Comparison of ENCODE assay signal across 21 cellular contexts in the genomic region with DNA sequence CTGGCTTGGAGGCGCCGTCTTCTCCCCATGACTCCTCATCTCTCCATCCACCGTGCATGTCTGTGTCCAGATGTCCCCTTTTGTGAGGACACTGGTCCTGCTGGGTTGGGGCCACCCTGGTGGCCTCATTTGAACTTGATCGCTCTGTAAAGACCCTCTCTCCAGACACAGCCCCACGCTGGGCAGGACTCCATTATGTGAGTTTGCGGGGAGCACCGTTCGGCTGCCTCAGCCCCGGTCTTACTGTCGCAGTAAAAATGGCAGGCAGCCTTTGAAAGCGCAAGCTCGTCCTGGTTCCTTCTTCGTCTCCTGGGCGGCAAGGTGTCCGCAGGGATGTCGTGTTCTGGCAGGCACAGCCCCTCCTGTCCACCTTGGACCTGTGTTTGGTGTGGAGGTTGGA.
"Had no signal": no experiment of that assay in that cellular context is flagged by ENCODE, and none has a peak within 500 bp of the region (broad histone marks: within the 10 kb centered on the region; RNA-seq: fewer than 3 reads in every experiment).

No MANE protein-coding gene starts in this region.

- H3K4me1 ChIP-seq: breast epithelium had no signal

- H3K27me3 ChIP-seq: breast epithelium, gastrocnemius medialis, heart left ventricle, tibial artery had no signal

- H3K4me1 Mint-ChIP-seq: mesothelial cell of epicardium had no signal

- DNase-seq: activated CD4-positive, alpha-beta T cell treated with anti-CD3 and anti-CD28 coated beads, Interleukin-2, amount 10 ng/mL, durations not matched to agents 7 days and 5 days; activated CD8-positive, alpha-beta memory T cell treated with anti-CD3 and anti-CD28 coated beads, Interleukin-2, amount 50 U/mL, for 4 hours; activated T-cell treated with anti-CD3 and anti-CD28 coated beads, Interleukin-2, amount 50 U/mL, for 72 hours; cerebellar nuclear complex; effector CD4-positive, alpha-beta T cell; gastrocnemius medialis; immature natural killer cell; SHP77 treated with DMSO at 0.1 percent for 48 hours; SK-N-SH; stimulated activated CD4-positive, alpha-beta T cell treated with anti-CD3 and anti-CD28 coated beads, Interleukin-4, amount 100 ng/mL, for 4 hours; T-cell; T1000 had no signal

- H3K9me3 Mint-ChIP-seq: activated CD4-positive, alpha-beta T cell treated with anti-CD3 and anti-CD28 coated beads, Interleukin-2, amount 10 ng/mL, durations not matched to agents 7 days and 5 days; activated T-cell treated with anti-CD3 and anti-CD28 coated beads, Interleukin-2, amount 50 U/mL, for 72 hours; mesothelial cell of epicardium; stimulated activated memory B cell treated with anti-CD40 and anti-IgM and Interleukin-4, amounts not matched to agents 10 μg/mL and 1 μg/mL and 100 μg/mL, for 72 hours; T-cell had no signal

- H3K4me3 ChIP-seq: breast epithelium, gastrocnemius medialis, heart left ventricle, lung, tibial artery had no signal

- H3K9me3 ChIP-seq: breast epithelium, gastrocnemius medialis, heart left ventricle, SK-N-SH, tibial artery had no signal

- H3K4me3 Mint-ChIP-seq: activated CD4-positive, alpha-beta T cell treated with anti-CD3 and anti-CD28 coated beads, Interleukin-2, amount 10 ng/mL, durations not matched to agents 7 days and 5 days; activated T-cell treated with anti-CD3 and anti-CD28 coated beads, Interleukin-2, amount 50 U/mL, for 72 hours; immature natural killer cell; mesothelial cell of epicardium; stimulated activated memory B cell treated with anti-CD40 and anti-IgM and Interleukin-4, amounts not matched to agents 10 μg/mL and 1 μg/mL and 100 μg/mL, for 72 hours; T-cell had no signal

- H3K27ac ChIP-seq: breast epithelium, gastrocnemius medialis, heart left ventricle, tibial artery had no signal

- ATAC-seq: activated T-cell treated with anti-CD3 and anti-CD28 coated beads, Interleukin-2, amount 50 U/mL, for 72 hours; esophagus mucosa; gastrocnemius medialis; heart left ventricle; sciatic nerve; stimulated activated memory B cell treated with anti-CD40 and anti-IgM and Interleukin-4, amounts not matched to agents 10 μg/mL and 1 μg/mL and 100 μg/mL, for 72 hours; T-cell had no signal

- H3K27ac Mint-ChIP-seq: activated CD4-positive, alpha-beta T cell treated with anti-CD3 and anti-CD28 coated beads, Interleukin-2, amount 10 ng/mL, durations not matched to agents 7 days and 5 days; activated T-cell treated with anti-CD3 and anti-CD28 coated beads, Interleukin-2, amount 50 U/mL, for 72 hours; immature natural killer cell; mesothelial cell of epicardium; progenitor cell of endocrine pancreas; stimulated activated memory B cell treated with anti-CD40 and anti-IgM and Interleukin-4, amounts not matched to agents 10 μg/mL and 1 μg/mL and 100 μg/mL, for 72 hours; T-cell had no signal

- H3K27me3 Mint-ChIP-seq: activated CD4-positive, alpha-beta T cell treated with anti-CD3 and anti-CD28 coated beads, Interleukin-2, amount 10 ng/mL, durations not matched to agents 7 days and 5 days; stimulated activated memory B cell treated with anti-CD40 and anti-IgM and Interleukin-4, amounts not matched to agents 10 μg/mL and 1 μg/mL and 100 μg/mL, for 72 hours; T-cell had no signal

- H3K36me3 ChIP-seq: breast epithelium had no signal
